ENCODE assay signal across 1 cellular context in the genomic region with DNA sequence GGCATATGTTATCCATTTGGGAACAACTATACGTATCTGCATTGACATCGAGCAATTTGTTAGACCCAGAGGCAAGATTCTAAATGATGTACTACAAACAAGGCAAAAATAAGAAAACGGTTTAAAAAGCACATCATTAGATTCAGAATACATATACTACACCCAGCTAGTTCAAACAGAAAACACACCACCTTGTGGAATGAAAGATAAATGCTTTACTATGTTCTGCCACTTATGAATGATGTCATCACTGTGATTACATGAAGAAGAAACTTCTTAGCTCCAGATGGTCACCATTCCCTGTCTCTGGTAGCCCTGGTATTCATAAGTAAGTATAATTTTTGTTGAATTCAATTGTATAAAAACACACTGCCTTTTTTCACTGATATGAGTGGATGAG.
TF ChIP-seq lines count a peak whose summit lies in the region.

No MANE protein-coding gene starts in this region.

TF ChIP-seq in HepG2, 621 proteins besides CTCF, POLR2A, EP300 and RAD21 (continued from another document and continues in another):
- TF ChIP-seq, protein P1, sequence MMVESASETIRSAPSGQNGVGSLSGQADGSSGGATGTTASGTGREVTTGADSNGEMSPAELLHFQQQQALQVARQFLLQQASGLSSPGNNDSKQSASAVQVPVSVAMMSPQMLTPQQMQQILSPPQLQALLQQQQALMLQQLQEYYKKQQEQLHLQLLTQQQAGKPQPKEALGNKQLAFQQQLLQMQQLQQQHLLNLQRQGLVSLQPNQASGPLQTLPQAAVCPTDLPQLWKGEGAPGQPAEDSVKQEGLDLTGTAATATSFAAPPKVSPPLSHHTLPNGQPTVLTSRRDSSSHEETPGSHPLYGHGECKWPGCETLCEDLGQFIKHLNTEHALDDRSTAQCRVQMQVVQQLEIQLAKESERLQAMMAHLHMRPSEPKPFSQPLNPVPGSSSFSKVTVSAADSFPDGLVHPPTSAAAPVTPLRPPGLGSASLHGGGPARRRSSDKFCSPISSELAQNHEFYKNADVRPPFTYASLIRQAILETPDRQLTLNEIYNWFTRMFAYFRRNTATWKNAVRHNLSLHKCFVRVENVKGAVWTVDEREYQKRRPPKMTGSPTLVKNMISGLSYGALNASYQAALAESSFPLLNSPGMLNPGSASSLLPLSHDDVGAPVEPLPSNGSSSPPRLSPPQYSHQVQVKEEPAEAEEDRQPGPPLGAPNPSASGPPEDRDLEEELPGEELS (CRISPR knock-in tag; IDR thresholded peaks at IDR 0.05) = no peak
- TF ChIP-seq ZNF788 (CRISPR knock-in tag; IDR thresholded peaks at IDR 0.05; ENCODE audit: borderline replicate concordance) (no peak), SOX13 (IDR thresholded peaks at IDR 0.05) (no peak), SOX13 (CRISPR knock-in tag; conservative IDR thresholded peaks at IDR 0.05 in 1 of 2, IDR thresholded peaks at IDR 0.05 in 1 of 2) (no peak), ZBTB21 (CRISPR knock-in tag; IDR thresholded peaks at IDR 0.05) (peak; percentile 72; the same call in 1 of the 2 replicates), SMC3 (IDR thresholded peaks at IDR 0.05; ENCODE audit: low read length) (peak; percentile 55; the same call in 1 of the 2 replicates), KLF9 (CRISPR knock-in tag; IDR thresholded peaks at IDR 0.05; ENCODE audit: low read depth) (no peak), SAP130 (CRISPR knock-in tag; IDR thresholded peaks at IDR 0.05; ENCODE audit: low read depth) (0 out of 2 replicates have a peak, but pooled peaks have one; percentile 12), CC2D1A (CRISPR knock-in tag; IDR thresholded peaks at IDR 0.05) (no peak), ZNF761 (CRISPR knock-in tag; conservative IDR thresholded peaks at IDR 0.05) (no peak), HOXA7 (CRISPR knock-in tag; IDR thresholded peaks at IDR 0.05) (no peak), GATAD2A (CRISPR knock-in tag; IDR thresholded peaks at IDR 0.05) (peak; percentile 19; the same call in 1 of the 2 replicates), CREB1 (IDR thresholded peaks at IDR 0.05) (peak; percentile 72), CREB1 (CRISPR knock-in tag; IDR thresholded peaks at IDR 0.05) (peak; percentile 41), CBX1 (IDR thresholded peaks at IDR 0.05; ENCODE audit: low read depth) (no peak), ZNF180 (CRISPR knock-in tag; IDR thresholded peaks at IDR 0.05; ENCODE audit: borderline replicate concordance, low read depth) (no peak), ATF1 (CRISPR knock-in tag; IDR thresholded peaks at IDR 0.05) (0 out of 2 replicates have a peak, but pooled peaks have one; percentile 12), SRF (IDR thresholded peaks at IDR 0.05; ENCODE audit: low read depth, low read length) (no peak), ELF4 (CRISPR knock-in tag; IDR thresholded peaks at IDR 0.05; ENCODE audit: borderline replicate concordance) (no peak), ZNF460 (CRISPR knock-in tag; IDR thresholded peaks at IDR 0.05; ENCODE audit: borderline replicate concordance) (no peak), TEAD2 (CRISPR knock-in tag; IDR thresholded peaks at IDR 0.05) (no peak), KDM1A (CRISPR knock-in tag; IDR thresholded peaks at IDR 0.05) (no peak), ZNF230 (CRISPR knock-in tag; IDR thresholded peaks at IDR 0.05) (no peak), EEA1 (CRISPR knock-in tag; IDR thresholded peaks at IDR 0.05; ENCODE audit: borderline replicate concordance) (no peak), RBFOX2 (IDR thresholded peaks at IDR 0.05; ENCODE audit: low read depth, low read length) (no peak), HNF4A (CRISPR knock-in tag; IDR thresholded peaks at IDR 0.05) (no peak), NR2C2 (CRISPR knock-in tag; IDR thresholded peaks at IDR 0.05; ENCODE audit: borderline replicate concordance) (no peak), SMARCE1 (IDR thresholded peaks at IDR 0.05; ENCODE audit: borderline replicate concordance) (no peak), SIN3B (IDR thresholded peaks at IDR 0.05; ENCODE audit: low read length) (no peak), JARID2 (CRISPR knock-in tag; IDR thresholded peaks at IDR 0.05; ENCODE audit: insufficient replicate concordance) (no peak), STAG1 (CRISPR knock-in tag; IDR thresholded peaks at IDR 0.05) (peak; percentile 51), ATF7 (IDR thresholded peaks at IDR 0.05) (peak; percentile 98), ATF7 (CRISPR knock-in tag; IDR thresholded peaks at IDR 0.05) (no peak), TSC22D2 (CRISPR knock-in tag; IDR thresholded peaks at IDR 0.05; ENCODE audit: borderline replicate concordance) (no peak), TCF12 (IDR thresholded peaks at IDR 0.05) (no peak), TCF12 (CRISPR knock-in tag; IDR thresholded peaks at IDR 0.05) (no peak), ZSCAN9 (CRISPR knock-in tag; IDR thresholded peaks at IDR 0.05; ENCODE audit: borderline replicate concordance) (no peak), NR1H2 (CRISPR knock-in tag; IDR thresholded peaks at IDR 0.05; ENCODE audit: borderline replicate concordance, low read depth) (no peak)
- TF ChIP-seq, protein P2, sequence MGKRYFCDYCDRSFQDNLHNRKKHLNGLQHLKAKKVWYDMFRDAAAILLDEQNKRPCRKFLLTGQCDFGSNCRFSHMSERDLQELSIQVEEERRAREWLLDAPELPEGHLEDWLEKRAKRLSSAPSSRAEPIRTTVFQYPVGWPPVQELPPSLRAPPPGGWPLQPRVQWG (CRISPR knock-in tag; IDR thresholded peaks at IDR 0.05; ENCODE audit: borderline replicate concordance, low read depth) = no peak
- TF ChIP-seq, protein P3, sequence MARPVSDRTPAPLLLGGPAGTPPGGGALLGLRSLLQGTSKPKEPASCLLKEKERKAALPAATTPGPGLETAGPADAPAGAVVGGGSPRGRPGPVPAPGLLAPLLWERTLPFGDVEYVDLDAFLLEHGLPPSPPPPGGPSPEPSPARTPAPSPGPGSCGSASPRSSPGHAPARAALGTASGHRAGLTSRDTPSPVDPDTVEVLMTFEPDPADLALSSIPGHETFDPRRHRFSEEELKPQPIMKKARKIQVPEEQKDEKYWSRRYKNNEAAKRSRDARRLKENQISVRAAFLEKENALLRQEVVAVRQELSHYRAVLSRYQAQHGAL (CRISPR knock-in tag; IDR thresholded peaks at IDR 0.05; ENCODE audit: not compliant biosample characterization) = no peak
- TF ChIP-seq, protein P4, sequence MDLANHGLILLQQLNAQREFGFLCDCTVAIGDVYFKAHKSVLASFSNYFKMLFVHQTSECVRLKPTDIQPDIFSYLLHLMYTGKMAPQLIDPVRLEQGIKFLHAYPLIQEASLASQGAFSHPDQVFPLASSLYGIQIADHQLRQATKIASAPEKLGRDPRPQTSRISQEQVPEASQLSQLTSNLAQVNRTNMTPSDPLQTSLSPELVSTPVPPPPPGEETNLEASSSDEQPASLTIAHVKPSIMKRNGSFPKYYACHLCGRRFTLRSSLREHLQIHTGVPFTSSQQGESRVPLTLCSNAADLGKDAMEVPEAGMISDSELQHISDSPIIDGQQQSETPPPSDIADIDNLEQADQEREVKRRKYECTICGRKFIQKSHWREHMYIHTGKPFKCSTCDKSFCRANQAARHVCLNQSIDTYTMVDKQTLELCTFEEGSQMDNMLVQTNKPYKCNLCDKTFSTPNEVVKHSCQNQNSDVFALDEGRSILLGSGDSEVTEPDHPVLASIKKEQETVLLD (CRISPR knock-in tag; IDR thresholded peaks at IDR 0.05; ENCODE audit: low read depth) = no peak
- TF ChIP-seq, protein P5, sequence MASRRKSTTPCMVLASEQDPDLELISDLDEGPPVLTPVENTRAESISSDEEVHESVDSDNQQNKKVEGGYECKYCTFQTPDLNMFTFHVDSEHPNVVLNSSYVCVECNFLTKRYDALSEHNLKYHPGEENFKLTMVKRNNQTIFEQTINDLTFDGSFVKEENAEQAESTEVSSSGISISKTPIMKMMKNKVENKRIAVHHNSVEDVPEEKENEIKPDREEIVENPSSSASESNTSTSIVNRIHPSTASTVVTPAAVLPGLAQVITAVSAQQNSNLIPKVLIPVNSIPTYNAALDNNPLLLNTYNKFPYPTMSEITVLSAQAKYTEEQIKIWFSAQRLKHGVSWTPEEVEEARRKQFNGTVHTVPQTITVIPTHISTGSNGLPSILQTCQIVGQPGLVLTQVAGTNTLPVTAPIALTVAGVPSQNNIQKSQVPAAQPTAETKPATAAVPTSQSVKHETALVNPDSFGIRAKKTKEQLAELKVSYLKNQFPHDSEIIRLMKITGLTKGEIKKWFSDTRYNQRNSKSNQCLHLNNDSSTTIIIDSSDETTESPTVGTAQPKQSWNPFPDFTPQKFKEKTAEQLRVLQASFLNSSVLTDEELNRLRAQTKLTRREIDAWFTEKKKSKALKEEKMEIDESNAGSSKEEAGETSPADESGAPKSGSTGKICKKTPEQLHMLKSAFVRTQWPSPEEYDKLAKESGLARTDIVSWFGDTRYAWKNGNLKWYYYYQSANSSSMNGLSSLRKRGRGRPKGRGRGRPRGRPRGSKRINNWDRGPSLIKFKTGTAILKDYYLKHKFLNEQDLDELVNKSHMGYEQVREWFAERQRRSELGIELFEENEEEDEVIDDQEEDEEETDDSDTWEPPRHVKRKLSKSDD (CRISPR knock-in tag; IDR thresholded peaks at IDR 0.05; ENCODE audit: low read depth) = no peak
- TF ChIP-seq, protein P6, sequence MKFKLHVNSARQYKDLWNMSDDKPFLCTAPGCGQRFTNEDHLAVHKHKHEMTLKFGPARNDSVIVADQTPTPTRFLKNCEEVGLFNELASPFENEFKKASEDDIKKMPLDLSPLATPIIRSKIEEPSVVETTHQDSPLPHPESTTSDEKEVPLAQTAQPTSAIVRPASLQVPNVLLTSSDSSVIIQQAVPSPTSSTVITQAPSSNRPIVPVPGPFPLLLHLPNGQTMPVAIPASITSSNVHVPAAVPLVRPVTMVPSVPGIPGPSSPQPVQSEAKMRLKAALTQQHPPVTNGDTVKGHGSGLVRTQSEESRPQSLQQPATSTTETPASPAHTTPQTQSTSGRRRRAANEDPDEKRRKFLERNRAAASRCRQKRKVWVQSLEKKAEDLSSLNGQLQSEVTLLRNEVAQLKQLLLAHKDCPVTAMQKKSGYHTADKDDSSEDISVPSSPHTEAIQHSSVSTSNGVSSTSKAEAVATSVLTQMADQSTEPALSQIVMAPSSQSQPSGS (CRISPR knock-in tag; IDR thresholded peaks at IDR 0.05) = peak; percentile 91
- TF ChIP-seq, protein P7, sequence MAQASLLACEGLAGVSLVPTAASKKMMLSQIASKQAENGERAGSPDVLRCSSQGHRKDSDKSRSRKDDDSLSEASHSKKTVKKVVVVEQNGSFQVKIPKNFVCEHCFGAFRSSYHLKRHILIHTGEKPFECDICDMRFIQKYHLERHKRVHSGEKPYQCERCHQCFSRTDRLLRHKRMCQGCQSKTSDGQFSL (CRISPR knock-in tag; IDR thresholded peaks at IDR 0.05) = no peak
- TF ChIP-seq, protein P8, sequence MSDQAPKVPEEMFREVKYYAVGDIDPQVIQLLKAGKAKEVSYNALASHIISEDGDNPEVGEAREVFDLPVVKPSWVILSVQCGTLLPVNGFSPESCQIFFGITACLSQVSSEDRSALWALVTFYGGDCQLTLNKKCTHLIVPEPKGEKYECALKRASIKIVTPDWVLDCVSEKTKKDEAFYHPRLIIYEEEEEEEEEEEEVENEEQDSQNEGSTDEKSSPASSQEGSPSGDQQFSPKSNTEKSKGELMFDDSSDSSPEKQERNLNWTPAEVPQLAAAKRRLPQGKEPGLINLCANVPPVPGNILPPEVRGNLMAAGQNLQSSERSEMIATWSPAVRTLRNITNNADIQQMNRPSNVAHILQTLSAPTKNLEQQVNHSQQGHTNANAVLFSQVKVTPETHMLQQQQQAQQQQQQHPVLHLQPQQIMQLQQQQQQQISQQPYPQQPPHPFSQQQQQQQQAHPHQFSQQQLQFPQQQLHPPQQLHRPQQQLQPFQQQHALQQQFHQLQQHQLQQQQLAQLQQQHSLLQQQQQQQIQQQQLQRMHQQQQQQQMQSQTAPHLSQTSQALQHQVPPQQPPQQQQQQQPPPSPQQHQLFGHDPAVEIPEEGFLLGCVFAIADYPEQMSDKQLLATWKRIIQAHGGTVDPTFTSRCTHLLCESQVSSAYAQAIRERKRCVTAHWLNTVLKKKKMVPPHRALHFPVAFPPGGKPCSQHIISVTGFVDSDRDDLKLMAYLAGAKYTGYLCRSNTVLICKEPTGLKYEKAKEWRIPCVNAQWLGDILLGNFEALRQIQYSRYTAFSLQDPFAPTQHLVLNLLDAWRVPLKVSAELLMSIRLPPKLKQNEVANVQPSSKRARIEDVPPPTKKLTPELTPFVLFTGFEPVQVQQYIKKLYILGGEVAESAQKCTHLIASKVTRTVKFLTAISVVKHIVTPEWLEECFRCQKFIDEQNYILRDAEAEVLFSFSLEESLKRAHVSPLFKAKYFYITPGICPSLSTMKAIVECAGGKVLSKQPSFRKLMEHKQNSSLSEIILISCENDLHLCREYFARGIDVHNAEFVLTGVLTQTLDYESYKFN (CRISPR knock-in tag; conservative IDR thresholded peaks at IDR 0.05) = no peak
- TF ChIP-seq, protein P9, sequence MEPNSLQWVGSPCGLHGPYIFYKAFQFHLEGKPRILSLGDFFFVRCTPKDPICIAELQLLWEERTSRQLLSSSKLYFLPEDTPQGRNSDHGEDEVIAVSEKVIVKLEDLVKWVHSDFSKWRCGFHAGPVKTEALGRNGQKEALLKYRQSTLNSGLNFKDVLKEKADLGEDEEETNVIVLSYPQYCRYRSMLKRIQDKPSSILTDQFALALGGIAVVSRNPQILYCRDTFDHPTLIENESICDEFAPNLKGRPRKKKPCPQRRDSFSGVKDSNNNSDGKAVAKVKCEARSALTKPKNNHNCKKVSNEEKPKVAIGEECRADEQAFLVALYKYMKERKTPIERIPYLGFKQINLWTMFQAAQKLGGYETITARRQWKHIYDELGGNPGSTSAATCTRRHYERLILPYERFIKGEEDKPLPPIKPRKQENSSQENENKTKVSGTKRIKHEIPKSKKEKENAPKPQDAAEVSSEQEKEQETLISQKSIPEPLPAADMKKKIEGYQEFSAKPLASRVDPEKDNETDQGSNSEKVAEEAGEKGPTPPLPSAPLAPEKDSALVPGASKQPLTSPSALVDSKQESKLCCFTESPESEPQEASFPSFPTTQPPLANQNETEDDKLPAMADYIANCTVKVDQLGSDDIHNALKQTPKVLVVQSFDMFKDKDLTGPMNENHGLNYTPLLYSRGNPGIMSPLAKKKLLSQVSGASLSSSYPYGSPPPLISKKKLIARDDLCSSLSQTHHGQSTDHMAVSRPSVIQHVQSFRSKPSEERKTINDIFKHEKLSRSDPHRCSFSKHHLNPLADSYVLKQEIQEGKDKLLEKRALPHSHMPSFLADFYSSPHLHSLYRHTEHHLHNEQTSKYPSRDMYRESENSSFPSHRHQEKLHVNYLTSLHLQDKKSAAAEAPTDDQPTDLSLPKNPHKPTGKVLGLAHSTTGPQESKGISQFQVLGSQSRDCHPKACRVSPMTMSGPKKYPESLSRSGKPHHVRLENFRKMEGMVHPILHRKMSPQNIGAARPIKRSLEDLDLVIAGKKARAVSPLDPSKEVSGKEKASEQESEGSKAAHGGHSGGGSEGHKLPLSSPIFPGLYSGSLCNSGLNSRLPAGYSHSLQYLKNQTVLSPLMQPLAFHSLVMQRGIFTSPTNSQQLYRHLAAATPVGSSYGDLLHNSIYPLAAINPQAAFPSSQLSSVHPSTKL (CRISPR knock-in tag; IDR thresholded peaks at IDR 0.05) = 0 out of 2 replicates have a peak, but pooled peaks have one; percentile 13
- TF ChIP-seq, protein P10, sequence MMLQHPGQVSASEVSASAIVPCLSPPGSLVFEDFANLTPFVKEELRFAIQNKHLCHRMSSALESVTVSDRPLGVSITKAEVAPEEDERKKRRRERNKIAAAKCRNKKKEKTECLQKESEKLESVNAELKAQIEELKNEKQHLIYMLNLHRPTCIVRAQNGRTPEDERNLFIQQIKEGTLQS (CRISPR knock-in tag; IDR thresholded peaks at IDR 0.05) = peak; percentile 65; the same call in 1 of the 2 replicates
- TF ChIP-seq, protein P11, sequence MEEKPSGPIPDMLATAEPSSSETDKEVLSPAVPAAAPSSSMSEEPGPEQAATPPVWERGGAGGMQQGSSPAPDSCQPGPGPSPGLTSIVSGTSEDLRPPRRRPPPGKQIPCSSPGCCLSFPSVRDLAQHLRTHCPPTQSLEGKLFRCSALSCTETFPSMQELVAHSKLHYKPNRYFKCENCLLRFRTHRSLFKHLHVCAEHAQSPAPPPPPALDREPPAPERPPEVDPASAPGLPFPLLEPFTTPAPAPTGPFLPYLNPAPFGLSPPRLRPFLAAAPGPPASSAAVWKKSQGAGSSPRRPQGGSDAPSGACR (CRISPR knock-in tag; IDR thresholded peaks at IDR 0.05) = no peak
